8 cellular contexts compared by ENCODE assay signal in genomic region chr5:116576043-116576713, GRCh38. TPM values are rescaled to one million over a fixed set of nuclear protein-coding genes. Genes with fewer than 3 reads are reported as not detected.
DNase-seq lines count a peak whose midpoint lies in the region; ATAC-seq and TF ChIP-seq lines count a peak whose summit lies in the region.

No MANE protein-coding gene starts in this region.

- H3K4me1 ChIP-seq in ACC112 (ENCODE audit: control insufficient read depth, insufficient read depth, low read length, unreplicated experiment) (peaks cover 5% of the 10 kb centered on the region), right cardiac atrium (ENCODE audit: control insufficient read depth, insufficient read depth, low read length) (no peaks in the 10 kb centered on the region)

- in situ Hi-C loops in GM13976 (cut with MboI; ENCODE audit: low sequenced_read_pairs, unreplicated experiment) = loop anchor here (10.0 kb wide), 1 partner anchor 369 kb away; no protein-coding TSS in a partner anchor

- TF ChIP-seq CTCF in GM13976 (IDR thresholded peaks at IDR 0.05; ENCODE audit: borderline replicate concordance, control extremely low read depth, extremely low read depth, insufficient read depth, missing control alignments) = peak; percentile 80

- intact Hi-C loops in right cardiac atrium (cut with DNase I) = loop anchor here in 1 of 4 donors (5.0 to 10.0 kb wide), 2 partner anchors 209 to 371 kb away; no protein-coding TSS in a partner anchor

- H3K27ac ChIP-seq in ACC112 (ENCODE audit: low read depth, low read length) (no peak overlapping the region), right cardiac atrium (ENCODE audit: low read length) (no peak overlapping the region)

- H3K9me3 ChIP-seq in right cardiac atrium (ENCODE audit: control insufficient read depth, low read length) = no peaks in the 10 kb centered on the region

- ATAC-seq in HG02759 (IDR thresholded peaks at IDR 0.05; ENCODE audit: unreplicated experiment) (peak; percentile 46), right cardiac atrium (peak; percentile 73 to 78), HG03469 (IDR thresholded peaks at IDR 0.05; ENCODE audit: unreplicated experiment) (no peak)

- H3K79me2 ChIP-seq in ACC112 (ENCODE audit: control insufficient read depth, insufficient read depth, low read length, unreplicated experiment) = no peaks in the 10 kb centered on the region

- no peak overlapping the region for H2AFZ ChIP-seq in ACC112 (ENCODE audit: low read length, unreplicated experiment)

- H3K27me3 ChIP-seq in ACC112 (ENCODE audit: insufficient read depth, low read length) (peaks cover 64% of the 10 kb centered on the region), right cardiac atrium (ENCODE audit: control insufficient read depth, insufficient read depth) (no peaks in the 10 kb centered on the region)

- H3K4me3 ChIP-seq in ACC112 (ENCODE audit: low read depth, low read length) = peak overlapping the region; percentile 62
- H3K4me3 ChIP-seq in right cardiac atrium (ENCODE audit: low read length) = peak overlapping the region; percentile 83

- no peaks in the 10 kb centered on the region for H3K36me3 ChIP-seq in ACC112 (ENCODE audit: insufficient read depth, low read length)

- DNase-seq in GM13976 (ENCODE audit: low spot score) = peak; percentile 89
- DNase-seq in NCI-H2227 treated with DMSO at 0.1 percent for 48 hours (lab: John Stamatoyannopoulos, UW) = peak; percentile 76
- DNase-seq in amygdala (lab: John Stamatoyannopoulos, UW) = peak in 49 of 56 donors; percentile 9 to 75 (median 49)
- peak; percentile 69 to 89 (median 87) for DNase-seq in right cardiac atrium
- DNase-seq in pulmonary artery endothelial cell (ENCODE audit: low read depth, low spot score) = peak; percentile 5

- 4% methylated on average over 44 of the region's 44 CpGs for whole genome bisulfite sequencing in right cardiac atrium

RNA-seq across cellular contexts. Expression of gene SEMA6A, which starts 1.6 kb away (rescaled TPM):
- 1 to 10 TPM; 4.0 to 9.4 (median 4.4) TPM for total RNA-seq in right cardiac atrium
- 3.1 TPM for polyA plus RNA-seq in right cardiac atrium
- total RNA-seq in pulmonary artery endothelial cell = 0.35 and 0.92 TPM in 2 replicates

Comparison
In these comparisons a context has a peak if more than half of its experiments do, and no peak if none do; other contexts are left out.
1. DNase-seq: peak in every context shown above with its lines; median percentile 89 in GM13976; 87 in right cardiac atrium; 76 in NCI-H2227 treated with DMSO at 0.1 percent for 48 hours; 49 in amygdala; 5 in pulmonary artery endothelial cell.